ENCODE assay signal across 12 cellular contexts in genomic region chr16:11180489-11180888, GRCh38.
DNase-seq lines count a peak whose midpoint lies in the region; ATAC-seq lines count a peak whose summit lies in the region.
"Had no signal": no experiment of that assay in that cellular context is flagged by ENCODE, and none has a peak within 500 bp of the region (broad histone marks: within the 10 kb centered on the region; RNA-seq: fewer than 3 reads in every experiment).

No MANE protein-coding gene starts in this region.

- peak overlapping the region; percentile 56 for H3K4me3 Mint-ChIP-seq in activated CD8-positive, alpha-beta memory T cell treated with anti-CD3 and anti-CD28 coated beads, Interleukin-2, amount 10 ng/mL, durations not matched to agents 7 days and 5 days
- H3K4me3 Mint-ChIP-seq in activated T-helper 1 cell treated with anti-CD3 and anti-CD28 coated beads, Interleukin-12 subunit alpha, Interleukin-12 subunit beta, Interleukin-2, Interleukin-4 antibody, amounts not matched to agents 30 ng/mL and 10 ng/mL and 1 ng/mL, durations not matched to agents 14 hours and 24 hours and 36 hours = no peak overlapping the region
- H3K4me3 Mint-ChIP-seq: neural progenitor cell had no signal

- no peak overlapping the region for H2BK12ac ChIP-seq in neuronal stem cell (ENCODE audit: low read length)

- CTCF ChIA-PET in activated CD8-positive, alpha-beta memory T cell treated with anti-CD3 and anti-CD28 coated beads, Interleukin-2, amount 10 ng/mL, durations not matched to agents 7 days and 5 days (lab: Charles Lee) = interaction anchor here (1.6 kb wide), 1 partner anchor 79 kb away, joined by 3 read pairs; no protein-coding TSS in a partner anchor

- no peak overlapping the region for H2BK15ac ChIP-seq in neuronal stem cell (ENCODE audit: low read length)

- H3K27me3 ChIP-seq in neuronal stem cell (ENCODE audit: control insufficient read depth in 3 of 3, insufficient read depth in 3 of 3, low read depth in 1 of 3, low read length in 3 of 3) = no peaks in the 10 kb centered on the region
- H3K27me3 ChIP-seq: heart left ventricle, neural progenitor cell had no signal

- H2BK120ac ChIP-seq in neuronal stem cell (ENCODE audit: low read depth, low read length) = no peak overlapping the region

- WGBS in neuronal stem cell (ENCODE audit: extremely low coverage in 2 of 2, insufficient read length in 2 of 2, insufficient replicate concordance in 1 of 2), 2 donors = no CpG with 5 or more reads among the region's 6 CpGs

- peaks cover 0 to 11% of the 10 kb centered on the region in 2 donors for H3K36me3 ChIP-seq in neuronal stem cell (replicated peaks in 1 of 2; ENCODE audit: control insufficient read depth in 2 of 2, insufficient read depth in 2 of 2, low read length in 2 of 2)
- H3K36me3 ChIP-seq: neural progenitor cell had no signal

- no peak overlapping the region for H3K4me3 ChIP-seq in neuronal stem cell (ENCODE audit: low read length in 2 of 2)
- H3K4me3 ChIP-seq: heart left ventricle, neural progenitor cell had no signal

- peak overlapping the region; percentile 35 for H2AK5ac ChIP-seq in neuronal stem cell (ENCODE audit: low read depth, low read length)

- no peaks in the 10 kb centered on the region for H3K9me3 Mint-ChIP-seq in activated CD8-positive, alpha-beta memory T cell treated with anti-CD3 and anti-CD28 coated beads, Interleukin-2, amount 10 ng/mL, durations not matched to agents 7 days and 5 days (ENCODE audit: low read depth)
- H3K9me3 Mint-ChIP-seq in activated T-helper 1 cell treated with anti-CD3 and anti-CD28 coated beads, Interleukin-12 subunit alpha, Interleukin-12 subunit beta, Interleukin-2, Interleukin-4 antibody, amounts not matched to agents 30 ng/mL and 10 ng/mL and 1 ng/mL, durations not matched to agents 14 hours and 24 hours and 36 hours = no peaks in the 10 kb centered on the region
- H3K9me3 Mint-ChIP-seq: neural progenitor cell had no signal

- H3K4me2 ChIP-seq in neuronal stem cell (ENCODE audit: insufficient read depth, low read length, poor library complexity, severe bottlenecking) = no peak overlapping the region
- H3K4me2 ChIP-seq: neural progenitor cell had no signal

- H3K9ac ChIP-seq in neuronal stem cell (ENCODE audit: low read depth, low read length, poor library complexity) = no peak overlapping the region
- H3K9ac ChIP-seq: neural progenitor cell had no signal

- no peak overlapping the region for H3K27ac ChIP-seq in neuronal stem cell (replicated peaks; ENCODE audit: low read length)
- H3K27ac ChIP-seq: neural progenitor cell had no signal

- H3K9me3 ChIP-seq in neuronal stem cell (replicated peaks in 1 of 2; ENCODE audit: control insufficient read depth in 2 of 2, insufficient read depth in 1 of 2, low read depth in 1 of 2, low read length in 2 of 2) = no peaks in the 10 kb centered on the region
- H3K9me3 ChIP-seq: heart left ventricle had no signal

- H3K4ac ChIP-seq in neuronal stem cell (ENCODE audit: low read length) = no peak overlapping the region

- peaks cover 76% of the 10 kb centered on the region for H3K4me1 Mint-ChIP-seq in activated CD8-positive, alpha-beta memory T cell treated with anti-CD3 and anti-CD28 coated beads, Interleukin-2, amount 10 ng/mL, durations not matched to agents 7 days and 5 days
- peaks cover 42% of the 10 kb centered on the region for H3K4me1 Mint-ChIP-seq in activated T-helper 1 cell treated with anti-CD3 and anti-CD28 coated beads, Interleukin-12 subunit alpha, Interleukin-12 subunit beta, Interleukin-2, Interleukin-4 antibody, amounts not matched to agents 30 ng/mL and 10 ng/mL and 1 ng/mL, durations not matched to agents 14 hours and 24 hours and 36 hours (ENCODE audit: low read depth)

- no peak overlapping the region for H3K18ac ChIP-seq in neuronal stem cell (ENCODE audit: low read length)

- no peak overlapping the region for H4K91ac ChIP-seq in neuronal stem cell (ENCODE audit: low read depth, low read length, poor library complexity)

- peak; percentile 37 for ATAC-seq in activated CD8-positive, alpha-beta memory T cell treated with anti-CD3 and anti-CD28 coated beads, Interleukin-2, amount 10 ng/mL, durations not matched to agents 7 days and 5 days
- ATAC-seq in GM21381 (IDR thresholded peaks at IDR 0.05; ENCODE audit: unreplicated experiment) = peak; percentile 31
- ATAC-seq in HG02840 (IDR thresholded peaks at IDR 0.05; ENCODE audit: low FRiP score, unreplicated experiment) = no peak
- no peak for ATAC-seq in GM21367 (IDR thresholded peaks at IDR 0.05; ENCODE audit: unreplicated experiment)

- peak; percentile 61 for DNase-seq in activated CD8-positive, alpha-beta memory T cell treated with anti-CD3 and anti-CD28 coated beads, Interleukin-2, amount 10 ng/mL, durations not matched to agents 7 days and 5 days
- DNase-seq in activated CD8-positive, alpha-beta memory T cell treated with anti-CD3 and anti-CD28 coated beads, Interleukin-2, amount 50 U/mL, for 48 hours = no peak
- DNase-seq in activated T-helper 1 cell treated with anti-CD3 and anti-CD28 coated beads, Interleukin-12 subunit alpha, Interleukin-12 subunit beta, Interleukin-2, Interleukin-4 antibody, amounts not matched to agents 30 ng/mL and 10 ng/mL and 1 ng/mL, durations not matched to agents 14 hours and 24 hours and 36 hours (ENCODE audit: low spot score) = no peak
- no peak for DNase-seq in neuronal stem cell (ENCODE audit: low spot score)
- DNase-seq in pons (ENCODE audit: low spot score) = no peak
- DNase-seq: activated CD4-positive, CD25-positive, alpha-beta regulatory T cell treated with anti-CD3 and anti-CD28 coated beads, Interleukin-2, amount 50 U/mL, for 72 hours; activated gamma-delta T cell treated with Interleukin-2 at 50 U/mL for 16 hours; heart left ventricle had no signal

- H3K79me1 ChIP-seq in neuronal stem cell (ENCODE audit: low read depth, low read length) = no peaks in the 10 kb centered on the region

- H3K27ac Mint-ChIP-seq in activated CD8-positive, alpha-beta memory T cell treated with anti-CD3 and anti-CD28 coated beads, Interleukin-2, amount 10 ng/mL, durations not matched to agents 7 days and 5 days = peak overlapping the region; percentile 85
- H3K27ac Mint-ChIP-seq in activated T-helper 1 cell treated with anti-CD3 and anti-CD28 coated beads, Interleukin-12 subunit alpha, Interleukin-12 subunit beta, Interleukin-2, Interleukin-4 antibody, amounts not matched to agents 30 ng/mL and 10 ng/mL and 1 ng/mL, durations not matched to agents 14 hours and 24 hours and 36 hours = peak overlapping the region; percentile 82
- H3K27ac Mint-ChIP-seq: neural progenitor cell had no signal

- H3K23ac ChIP-seq in neuronal stem cell (ENCODE audit: low read depth, low read length, poor library complexity) = no peak overlapping the region

- no peak overlapping the region for H4K8ac ChIP-seq in neuronal stem cell (ENCODE audit: low read depth, low read length)

- no peak overlapping the region for H2AFZ ChIP-seq in neuronal stem cell (ENCODE audit: low read length)
- H2AFZ ChIP-seq: neural progenitor cell had no signal

- H3K4me1 ChIP-seq in neuronal stem cell (ENCODE audit: control insufficient read depth in 2 of 2, insufficient read depth in 1 of 2, low read depth in 1 of 2, low read length in 2 of 2) = peaks cover 3 to 4% of the 10 kb centered on the region in 2 donors

- H2BK5ac ChIP-seq in neuronal stem cell (ENCODE audit: low read length) = peak overlapping the region; percentile 46

- no peak overlapping the region for H3K14ac ChIP-seq in neuronal stem cell (ENCODE audit: low read length)

- intact Hi-C loops in activated T-helper 1 cell treated with anti-CD3 and anti-CD28 coated beads, Interleukin-12 subunit alpha, Interleukin-12 subunit beta, Interleukin-2, Interleukin-4 antibody, amounts not matched to agents 30 ng/mL and 10 ng/mL and 1 ng/mL, durations not matched to agents 14 hours and 24 hours and 36 hours (cut with micrococcal nuclease) = no loop called here

- peaks cover 8% of the 10 kb centered on the region for H3K36me3 Mint-ChIP-seq in activated CD8-positive, alpha-beta memory T cell treated with anti-CD3 and anti-CD28 coated beads, Interleukin-2, amount 10 ng/mL, durations not matched to agents 7 days and 5 days
- H3K36me3 Mint-ChIP-seq in activated T-helper 1 cell treated with anti-CD3 and anti-CD28 coated beads, Interleukin-12 subunit alpha, Interleukin-12 subunit beta, Interleukin-2, Interleukin-4 antibody, amounts not matched to agents 30 ng/mL and 10 ng/mL and 1 ng/mL, durations not matched to agents 14 hours and 24 hours and 36 hours (ENCODE audit: low read depth) = peaks cover 24% of the 10 kb centered on the region

- H3K27me3 Mint-ChIP-seq in activated CD8-positive, alpha-beta memory T cell treated with anti-CD3 and anti-CD28 coated beads, Interleukin-2, amount 10 ng/mL, durations not matched to agents 7 days and 5 days = no peaks in the 10 kb centered on the region
- peaks cover 2% of the 10 kb centered on the region for H3K27me3 Mint-ChIP-seq in activated T-helper 1 cell treated with anti-CD3 and anti-CD28 coated beads, Interleukin-12 subunit alpha, Interleukin-12 subunit beta, Interleukin-2, Interleukin-4 antibody, amounts not matched to agents 30 ng/mL and 10 ng/mL and 1 ng/mL, durations not matched to agents 14 hours and 24 hours and 36 hours (ENCODE audit: insufficient read depth)

Comparison
In these comparisons a context has a peak if more than half of its experiments do, and no peak if none do; other contexts are left out.
1. ATAC-seq: peak in activated CD8-positive, alpha-beta memory T cell treated with anti-CD3 and anti-CD28 coated beads, Interleukin-2, amount 10 ng/mL, durations not matched to agents 7 days and 5 days (single experiment) and GM21381 (single experiment); none in HG02840 (single experiment) and GM21367 (single experiment).